21 cellular contexts compared by ENCODE assay signal in genomic region chr7:1889091-1889490, GRCh38.
A peak's percentile ranks its signal among the peaks of the same experiment; 100 is the strongest.
DNase-seq lines count a peak whose midpoint lies in the region; ATAC-seq, FAIRE-seq and TF ChIP-seq lines count a peak whose summit lies in the region.
"Had no signal": no experiment of that assay in that cellular context is flagged by ENCODE, and none has a peak within 500 bp of the region (broad histone marks: within the 10 kb centered on the region; RNA-seq: fewer than 3 reads in every experiment).

No MANE protein-coding gene starts in this region.

- POLR2A ChIA-PET in K562 (lab: Yijun Ruan, JAX): interaction anchor here (1.1 kb wide), 1 partner anchor 24 kb away, joined by 3 read pairs; no protein-coding TSS in a partner anchor

- in situ Hi-C loops in K562 (cut with MboI) (no loop called here), gastrocnemius medialis (cut with MboI; ENCODE audit: low sequenced_read_pairs in 4 of 4) (no loop called here)

- no peak overlapping the region for H3K9ac ChIP-seq in K562 (ENCODE audit: insufficient read depth in 1 of 2, low read depth in 2 of 2, low read length in 2 of 2)
- H3K9ac ChIP-seq in MM.1S (ENCODE audit: low read length): no peak overlapping the region

- no peak for TF ChIP-seq EP300 in K562 (IDR thresholded peaks at IDR 0.05; ENCODE audit: low read length)

- H3K36me3 Mint-ChIP-seq in stimulated activated effector memory CD8-positive, alpha-beta T cell treated with anti-CD3 and anti-CD28 coated beads, Interleukin-12 subunit alpha, Interleukin-12 subunit beta, amount 100 ng/mL, for 72 hours: peaks cover 5% of the 10 kb centered on the region

- no peak overlapping the region for H3K4me3 Mint-ChIP-seq in stimulated activated effector memory CD8-positive, alpha-beta T cell treated with anti-CD3 and anti-CD28 coated beads, Interleukin-12 subunit alpha, Interleukin-12 subunit beta, amount 100 ng/mL, for 72 hours
- H3K4me3 Mint-ChIP-seq: B cell had no signal

- no peak for TF ChIP-seq CTCF in HL-60 (IDR thresholded peaks at IDR 0.05; ENCODE audit: insufficient read depth, low read length)
- no peak for TF ChIP-seq CTCF in K562 (IDR thresholded peaks at IDR 0.05 in 2 of 3, conservative IDR thresholded peaks at IDR 0.05 in 1 of 3; ENCODE audit: insufficient read depth in 2 of 3, low read depth in 1 of 3, low read length in 3 of 3)
- no peak for TF ChIP-seq CTCF in MM.1S (IDR thresholded peaks at IDR 0.05; ENCODE audit: low read length)
- no peak for TF ChIP-seq CTCF in gastrocnemius medialis (IDR thresholded peaks at IDR 0.05 in 4 of 5, conservative IDR thresholded peaks at IDR 0.05 in 1 of 5)

- H2AFZ ChIP-seq in K562 (ENCODE audit: low read depth, low read length): no peak overlapping the region
- H2AFZ ChIP-seq in MM.1S (ENCODE audit: low read length): no peak overlapping the region

- H3K4me1 ChIP-seq in right cardiac atrium (ENCODE audit: control insufficient read depth, insufficient read depth, low read length) (peaks cover 8% of the 10 kb centered on the region), K562 (replicated peaks in 1 of 2; ENCODE audit: control insufficient read depth in 2 of 2, insufficient read depth in 2 of 2, low read length in 2 of 2) (peaks cover 8 to 46% of the 10 kb centered on the region in 2 experiments), MM.1S (ENCODE audit: low read length) (no peaks in the 10 kb centered on the region), gastrocnemius medialis (peaks cover 0 to 4% of the 10 kb centered on the region in 2 donors)
- H3K4me1 ChIP-seq: Peyer's patch had no signal

- no peaks in the 10 kb centered on the region for H3K27me3 ChIP-seq in right cardiac atrium (ENCODE audit: control insufficient read depth, insufficient read depth)
- H3K27me3 ChIP-seq in HL-60 (ENCODE audit: insufficient read depth, poor library complexity, severe bottlenecking): no peaks in the 10 kb centered on the region
- no peaks in the 10 kb centered on the region for H3K27me3 ChIP-seq in K562 (ENCODE audit: control insufficient read depth in 2 of 2, insufficient read depth in 2 of 2, low read length in 2 of 2)
- no peaks in the 10 kb centered on the region for H3K27me3 ChIP-seq in MM.1S (replicated peaks; ENCODE audit: insufficient read depth, low read length)
- no peaks in the 10 kb centered on the region for H3K27me3 ChIP-seq in gastrocnemius medialis
- H3K27me3 ChIP-seq: MG63, Peyer's patch, SJCRH30 had no signal

- peaks cover 40% of the 10 kb centered on the region for H3K4me1 Mint-ChIP-seq in stimulated activated effector memory CD8-positive, alpha-beta T cell treated with anti-CD3 and anti-CD28 coated beads, Interleukin-12 subunit alpha, Interleukin-12 subunit beta, amount 100 ng/mL, for 72 hours

- CTCF ChIA-PET in K562 (lab: Yijun Ruan, JAX; ENCODE audit: low intra/inter-chr PET ratio): no interaction called here

- H3F3A ChIP-seq in MM.1S (ENCODE audit: insufficient read depth, low read length): no peaks in the 10 kb centered on the region

- peak overlapping the region; percentile 69 for H3K27ac Mint-ChIP-seq in stimulated activated effector memory CD8-positive, alpha-beta T cell treated with anti-CD3 and anti-CD28 coated beads, Interleukin-12 subunit alpha, Interleukin-12 subunit beta, amount 100 ng/mL, for 72 hours

- H4K20me1 ChIP-seq in K562 (replicated peaks; ENCODE audit: control insufficient read depth, insufficient read depth, low read length): no peaks in the 10 kb centered on the region
- no peaks in the 10 kb centered on the region for H4K20me1 ChIP-seq in MM.1S (ENCODE audit: insufficient read depth, low read length)

- H3K27ac ChIP-seq in right cardiac atrium (ENCODE audit: low read length) (no peak overlapping the region), HL-60 (replicated peaks) (peak overlapping the region; percentile 14; the same call in 1 of the 2 replicates), K562 (ENCODE audit: extremely low read depth, low read depth, low read length) (no peak overlapping the region), MM.1S (ENCODE audit: low read length) (no peak overlapping the region), gastrocnemius medialis (no peak overlapping the region)
- H3K27ac ChIP-seq: C4-2B, Peyer's patch, SJCRH30 had no signal

- DNase-seq in right cardiac atrium: peak in 2 of 3 donors; percentile 22 to 49
- DNase-seq in Right ventricle myocardium superior: no peak
- DNase-seq in HL-60 (ENCODE audit: low read depth in 1 of 2, low spot score in 1 of 2): no peak
- no peak for DNase-seq in K562 (ENCODE audit: extremely low read depth in 1 of 4, low spot score in 3 of 4)
- DNase-seq in stimulated activated effector memory CD8-positive, alpha-beta T cell treated with anti-CD3 and anti-CD28 coated beads, Interleukin-12 subunit alpha, Interleukin-12 subunit beta, amount 100 ng/mL, for 72 hours (ENCODE audit: low spot score in 2 of 2): no peak
- DNase-seq in MM.1S: no peak
- no peak for DNase-seq in gastrocnemius medialis
- DNase-seq: H7, KG1, NCI-H2029 treated with DMSO at 0.1 percent for 48 hours, NCI-H2227 treated with DMSO at 0.1 percent for 48 hours, NCI-H69, OCI-M1, Peyer's patch had no signal

- intact Hi-C loops in right cardiac atrium (cut with DNase I) (no loop called here), Right ventricle myocardium superior (cut with DNase I) (no loop called here), K562 (cut with micrococcal nuclease) (no loop called here), gastrocnemius medialis (cut with DNase I; ENCODE audit: low total_unique reads) (no loop called here)

- TF ChIP-seq RAD21 in K562 (CRISPR knock-in tag; conservative IDR thresholded peaks at IDR 0.05 in 1 of 2, IDR thresholded peaks at IDR 0.05 in 1 of 2): no peak

- BruUV-seq in K562 (replicated peaks; lab: Mats Ljungman, UMichigan): no TSS peak

- TF ChIP-seq POLR2A in K562 (conservative IDR thresholded peaks at IDR 0.05) (no peak), gastrocnemius medialis (IDR thresholded peaks at IDR 0.05) (no peak)

- H3K4me3 ChIP-seq in right cardiac atrium (ENCODE audit: low read length) (no peak overlapping the region), HL-60 (replicated peaks; ENCODE audit: insufficient read depth, low read length) (no peak overlapping the region), K562 (no peak overlapping the region), MM.1S (ENCODE audit: low read length) (no peak overlapping the region), gastrocnemius medialis (no peak overlapping the region)
- H3K4me3 ChIP-seq: MG63, Peyer's patch, SJCRH30 had no signal

- peaks cover 21% of the 10 kb centered on the region; the same call in 2 of the 3 replicates for H3K36me3 ChIP-seq in K562 (ENCODE audit: control insufficient read depth, insufficient read depth, low read length)
- H3K36me3 ChIP-seq in MM.1S (replicated peaks; ENCODE audit: insufficient read depth, low read length): no peaks in the 10 kb centered on the region; the same call in 1 of the 2 replicates
- no peaks in the 10 kb centered on the region for H3K36me3 ChIP-seq in gastrocnemius medialis
- H3K36me3 ChIP-seq: SJCRH30 had no signal

- ATAC-seq in right cardiac atrium (no peak), Right ventricle myocardium superior (ENCODE audit: poor library complexity) (no peak), K562 (no peak), gastrocnemius medialis (no peak), HG02763 (IDR thresholded peaks at IDR 0.05; ENCODE audit: unreplicated experiment) (no peak)
- ATAC-seq in stimulated activated effector memory CD8-positive, alpha-beta T cell treated with anti-CD3 and anti-CD28 coated beads, Interleukin-12 subunit alpha, Interleukin-12 subunit beta, amount 100 ng/mL, for 72 hours: no peak

- no peaks in the 10 kb centered on the region for H3K9me3 Mint-ChIP-seq in stimulated activated effector memory CD8-positive, alpha-beta T cell treated with anti-CD3 and anti-CD28 coated beads, Interleukin-12 subunit alpha, Interleukin-12 subunit beta, amount 100 ng/mL, for 72 hours

- WGBS in right cardiac atrium: 94% methylated on average over 11 of the region's 11 CpGs
- 98% methylated on average over 11 of the region's 11 CpGs for WGBS in K562 (ENCODE audit: insufficient coverage, low coverage, missing lambda C conversion rate)

- H3K9me1 ChIP-seq in K562 (ENCODE audit: control insufficient read depth, insufficient read depth, low read length): no peaks in the 10 kb centered on the region

- no peak for FAIRE-seq in K562 (lab: Jason Lieb, UNC)
- FAIRE-seq: D721Med, GM18507 had no signal

- no peak overlapping the region for H3K4me2 ChIP-seq in K562 (ENCODE audit: insufficient read depth, low read length)
- no peak overlapping the region for H3K4me2 ChIP-seq in MM.1S (ENCODE audit: low read depth, low read length)

- H3K79me2 ChIP-seq in K562 (ENCODE audit: control insufficient read depth, insufficient read depth, low read length): no peaks in the 10 kb centered on the region
- no peaks in the 10 kb centered on the region for H3K79me2 ChIP-seq in MM.1S (ENCODE audit: low read length)

- no peaks in the 10 kb centered on the region for H3K9me3 ChIP-seq in right cardiac atrium (ENCODE audit: control insufficient read depth, low read length)
- peaks cover 17% of the 10 kb centered on the region; the same call in 1 of the 2 replicates for H3K9me3 ChIP-seq in K562 (replicated peaks; ENCODE audit: control insufficient read depth, insufficient read depth, low read depth, low read length)
- H3K9me3 ChIP-seq in MM.1S (replicated peaks; ENCODE audit: insufficient read depth, low read length): no peaks in the 10 kb centered on the region
- no peaks in the 10 kb centered on the region for H3K9me3 ChIP-seq in gastrocnemius medialis
- H3K9me3 ChIP-seq: MG63, Peyer's patch, SJCRH30 had no signal

- H3K9me2 ChIP-seq in MM.1S (replicated peaks; ENCODE audit: insufficient read depth, low read length): no peaks in the 10 kb centered on the region

TF ChIP-seq in K562, 482 proteins besides CTCF, POLR2A, EP300 and RAD21:
- TF ChIP-seq RBM22 (IDR thresholded peaks at IDR 0.05; ENCODE audit: low read depth, low read length, poor library complexity, severe bottlenecking) (peak; percentile 5), TAL1 (IDR thresholded peaks at IDR 0.05) (no peak)
TF ChIP-seq in K562: peak in this region for 1.

Comparison
In these comparisons a context has a peak if more than half of its experiments do, and no peak if none do; other contexts are left out.
1. DNase-seq: peak in right cardiac atrium (2 of 3); none in Right ventricle myocardium superior (single experiment), HL-60 (0 of 2), K562 (0 of 4), stimulated activated effector memory CD8-positive, alpha-beta T cell treated with anti-CD3 and anti-CD28 coated beads, Interleukin-12 subunit alpha, Interleukin-12 subunit beta, amount 100 ng/mL, for 72 hours (0 of 2), MM.1S (single experiment) and gastrocnemius medialis (0 of 2).